In the genomic region with DNA sequence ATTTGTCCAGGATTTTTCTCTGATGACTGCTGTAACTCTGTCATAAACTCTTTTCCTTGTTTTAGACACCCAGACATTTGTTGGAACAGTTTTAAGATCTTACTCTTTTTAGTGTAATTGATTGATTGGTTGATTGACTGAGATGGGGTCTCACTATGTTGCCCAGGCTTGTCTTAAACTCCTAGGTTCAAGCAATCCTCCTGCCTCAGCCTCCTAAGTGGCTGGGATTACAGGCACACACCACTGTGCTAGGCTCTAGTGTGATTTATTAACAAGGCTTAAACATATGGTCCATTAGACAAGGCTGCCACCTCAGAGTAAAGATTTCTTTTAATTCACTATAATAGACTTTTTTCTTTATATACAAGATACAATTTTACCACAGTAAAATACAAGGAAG, we compare ENCODE assay signal across 14 cellular contexts.
"Had no signal": no experiment of that assay in that cellular context is flagged by ENCODE, and none has a peak within 500 bp of the region (broad histone marks: within the 10 kb centered on the region; RNA-seq: fewer than 3 reads in every experiment).

No MANE protein-coding gene starts in this region.

- ATAC-seq: activated T-helper 17 cell treated with anti-CD3 and anti-CD28 coated beads, Interleukin-2, amount 50 U/mL, for 72 hours had no signal

- H3K27me3 ChIP-seq: adrenal gland, sigmoid colon, upper lobe of left lung had no signal

- H3K4me1 Mint-ChIP-seq: activated T-helper 17 cell treated with anti-CD3 and anti-CD28 coated beads, Interleukin-2, amount 50 U/mL, for 72 hours had no signal

- H3K36me3 ChIP-seq: adrenal gland, sigmoid colon, SJSA1, upper lobe of left lung had no signal

- DNase-seq: activated CD4-positive, alpha-beta T cell treated with anti-CD3 and anti-CD28 coated beads, Interleukin-2, amount 10 ng/mL, durations not matched to agents 7 days and 5 days; activated CD8-positive, alpha-beta memory T cell treated with anti-CD3 and anti-CD28 coated beads for 24 hours; activated naive CD4-positive, alpha-beta T cell treated with anti-CD3 and anti-CD28 coated beads for 36 hours; adrenal gland; islet precursor cell; sigmoid colon; stimulated activated CD4-positive, alpha-beta T cell treated with anti-CD3 and anti-CD28 coated beads, Interleukin-12 subunit alpha, Interleukin-12 subunit beta, amount 100 ng/mL, for 4 hours; stimulated activated naive CD4-positive, alpha-beta T cell; T-helper 1 cell; upper lobe of left lung had no signal

- H3K4me3 Mint-ChIP-seq: central memory CD8-positive, alpha-beta T cell; dendritic cell treated with granulocyte-macrophage colony-stimulating factor and Interleukin-4, amounts not matched to agents 40 ng/mL and 50 ng/mL, for 4 days had no signal

- H3K27ac Mint-ChIP-seq: activated CD4-positive, alpha-beta T cell treated with anti-CD3 and anti-CD28 coated beads, Interleukin-2, amount 10 ng/mL, durations not matched to agents 7 days and 5 days; activated naive CD4-positive, alpha-beta T cell treated with anti-CD3 and anti-CD28 coated beads for 36 hours; activated T-helper 17 cell treated with anti-CD3 and anti-CD28 coated beads, Interleukin-2, amount 50 U/mL, for 72 hours; dendritic cell treated with granulocyte-macrophage colony-stimulating factor and Interleukin-4, amounts not matched to agents 40 ng/mL and 50 ng/mL, for 4 days had no signal

- H3K4me3 ChIP-seq: adrenal gland, SJSA1, upper lobe of left lung had no signal

- H3K9me3 Mint-ChIP-seq: activated CD4-positive, alpha-beta T cell treated with anti-CD3 and anti-CD28 coated beads, Interleukin-2, amount 10 ng/mL, durations not matched to agents 7 days and 5 days; activated naive CD4-positive, alpha-beta T cell treated with anti-CD3 and anti-CD28 coated beads for 36 hours; activated T-helper 17 cell treated with anti-CD3 and anti-CD28 coated beads, Interleukin-2, amount 50 U/mL, for 72 hours; central memory CD8-positive, alpha-beta T cell had no signal

- H3K27me3 Mint-ChIP-seq: activated T-helper 17 cell treated with anti-CD3 and anti-CD28 coated beads, Interleukin-2, amount 50 U/mL, for 72 hours; central memory CD8-positive, alpha-beta T cell had no signal

- H3K27ac ChIP-seq: adrenal gland, SJSA1, upper lobe of left lung had no signal

- H3K9me3 ChIP-seq: adrenal gland, SJSA1, upper lobe of left lung had no signal
